8 cellular contexts compared by ENCODE assay signal in the genomic region with DNA sequence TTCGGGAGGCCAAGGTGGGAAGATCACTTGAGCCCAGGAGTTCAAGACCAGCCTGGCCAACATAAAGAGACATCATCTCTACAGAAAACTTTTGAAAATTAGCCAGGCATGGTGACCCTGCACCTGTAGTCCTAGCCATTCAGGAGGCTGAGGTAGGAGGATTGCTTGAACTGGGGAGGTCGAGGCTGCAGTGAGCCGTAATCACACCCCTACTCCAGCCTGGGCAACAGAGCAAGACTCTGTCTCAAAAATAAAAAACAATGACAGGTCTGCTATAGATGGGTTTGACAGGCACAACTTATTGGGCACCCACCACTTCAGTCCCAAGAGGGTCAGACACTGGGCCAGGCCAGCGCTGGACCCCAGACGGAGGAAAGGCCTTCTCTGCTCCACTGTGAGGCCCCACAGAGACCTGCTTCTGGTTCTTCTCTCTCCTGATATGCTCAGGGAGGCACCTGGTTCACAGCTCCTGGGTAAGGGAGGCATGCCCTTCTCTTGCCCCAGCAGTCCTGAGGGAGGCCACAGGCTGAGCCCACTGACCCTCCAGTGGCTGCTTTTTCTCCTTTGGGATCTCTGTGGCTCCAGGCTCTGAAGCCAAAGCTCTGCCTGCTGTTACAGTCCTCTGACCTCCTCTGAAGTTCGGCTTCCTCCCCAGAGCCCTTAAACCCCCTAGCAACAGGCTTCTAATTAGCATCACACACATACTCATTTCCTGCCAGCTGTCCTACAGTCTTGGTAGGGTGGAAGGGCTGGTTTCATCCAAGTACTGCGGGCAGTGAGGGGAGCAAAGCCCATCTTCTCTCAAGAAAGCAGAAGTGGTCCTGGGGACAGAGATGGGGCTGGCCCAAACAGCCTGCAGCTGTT. TPM values are rescaled to one million over a fixed set of nuclear protein-coding genes. Genes with fewer than 3 reads are reported as not detected.
DNase-seq lines count a peak whose midpoint lies in the region; ATAC-seq lines count a peak whose summit lies in the region.

No MANE protein-coding gene starts in this region.

- no peaks in the 10 kb centered on the region for H3K27me3 ChIP-seq in aorta (ENCODE audit: control insufficient read depth in 1 of 2, insufficient read depth in 2 of 2, low read length in 1 of 2)

- no peaks in the 10 kb centered on the region for H3K27me3 Mint-ChIP-seq in effector memory CD8-positive, alpha-beta T cell

- DNase-seq in ELR (ENCODE audit: low read depth) (peak; percentile 89), GM19238 (ENCODE audit: insufficient read length, low spot score) (peak; percentile 88), NOMO-1 treated with dmso at 0.1 percent for 144 hours (lab: John Stamatoyannopoulos, UW; ENCODE audit: unreplicated experiment) (peak; percentile 98), retina (peak; percentile 18), aorta (no peak), AG08396 (ENCODE audit: low spot score) (no peak)
- no peak for DNase-seq in effector memory CD8-positive, alpha-beta T cell

- intact Hi-C loops in aorta (cut with DNase I): no loop called here

- H3K4me3 ChIP-seq in aorta (ENCODE audit: low read length in 2 of 2): no peak overlapping the region

- no peaks in the 10 kb centered on the region for H3K9me3 Mint-ChIP-seq in effector memory CD8-positive, alpha-beta T cell

- no peak overlapping the region for H3K4me3 Mint-ChIP-seq in effector memory CD8-positive, alpha-beta T cell

- peaks cover 0 to 4% of the 10 kb centered on the region in 2 donors for H3K36me3 ChIP-seq in aorta (ENCODE audit: control insufficient read depth in 1 of 2, insufficient read depth in 2 of 2, low read length in 1 of 2)

- H3K27ac Mint-ChIP-seq in effector memory CD8-positive, alpha-beta T cell: no peak overlapping the region

- no peaks in the 10 kb centered on the region for H3K4me1 ChIP-seq in aorta (ENCODE audit: control insufficient read depth in 1 of 2, insufficient read depth in 2 of 2, low read length in 2 of 2)

- no peak overlapping the region for H3K27ac ChIP-seq in aorta (ENCODE audit: low read depth in 1 of 2, low read length in 2 of 2)

- 84 to 86% methylated on average over 7 of the region's 7 CpGs for WGBS in aorta, 2 donors

- H3K9me3 ChIP-seq in aorta (ENCODE audit: control insufficient read depth, low read length): no peaks in the 10 kb centered on the region

- ATAC-seq in HG03103 (IDR thresholded peaks at IDR 0.05; ENCODE audit: low read depth, unreplicated experiment): peak; percentile 92
- peak; percentile 70 for ATAC-seq in effector memory CD8-positive, alpha-beta T cell (replicated peaks)
- ATAC-seq in aorta (ENCODE audit: low FRiP score): no peak

- peaks cover 2% of the 10 kb centered on the region for H3K36me3 Mint-ChIP-seq in effector memory CD8-positive, alpha-beta T cell (ENCODE audit: insufficient read depth)

- peaks cover 0 to 2% of the 10 kb centered on the region in 2 donors for H3K4me1 Mint-ChIP-seq in effector memory CD8-positive, alpha-beta T cell (ENCODE audit: low read depth in 2 of 2)

RNA-seq across cellular contexts. Expression of a gene that starts 14.4 kb away (rescaled TPM):
- total RNA-seq in aorta: 10 to 100 TPM; 72.8 to 83.4 TPM
- polyA plus RNA-seq in aorta: 100 to 1,000 TPM in 1 of 2 donors, 10 to 100 TPM in 1; 86.5 to 116 TPM

RNA-seq across cellular contexts. Expression of a gene that starts 17.6 kb away (rescaled TPM):
- total RNA-seq in aorta: not detected
- polyA plus RNA-seq in aorta: 10 to 100 TPM in 1 of 2 donors, 1 to 10 TPM in 1; 2.5 to 91.2 TPM

RNA-seq across cellular contexts. Expression of a gene that starts 28.8 kb away (rescaled TPM):
- 100 to 1,000 TPM in 1 of 2 donors, 10 to 100 TPM in 1; 80.0 to 111 TPM for total RNA-seq in aorta
- 100 to 1,000 TPM; 243 to 245 TPM for polyA plus RNA-seq in aorta

RNA-seq across cellular contexts. Expression of a gene that starts 29.7 kb away (rescaled TPM):
- under 1 TPM in 1 of 2 donors, not detected in 1; 0.69 TPM for total RNA-seq in aorta
- polyA plus RNA-seq in aorta: 1 to 10 TPM in 1 of 2 donors, under 1 TPM in 1; 0.23 to 7.1 TPM

RNA-seq across cellular contexts. Expression of a gene that starts 32.9 kb away (rescaled TPM):
- total RNA-seq in aorta: 1 to 10 TPM; 1.8 TPM
- polyA plus RNA-seq in aorta: 1 to 10 TPM; 2.1 to 6.4 TPM

Comparison
In these comparisons a context has a peak if more than half of its experiments do, and no peak if none do; other contexts are left out.
1. DNase-seq: peak in ELR (single experiment), GM19238 (single experiment), NOMO-1 treated with dmso at 0.1 percent for 144 hours (single experiment) and retina (single experiment); none in effector memory CD8-positive, alpha-beta T cell (0 of 3), aorta (0 of 2) and AG08396 (single experiment).